Comparison of ENCODE assay signal across 18 cellular contexts in the genomic region with DNA sequence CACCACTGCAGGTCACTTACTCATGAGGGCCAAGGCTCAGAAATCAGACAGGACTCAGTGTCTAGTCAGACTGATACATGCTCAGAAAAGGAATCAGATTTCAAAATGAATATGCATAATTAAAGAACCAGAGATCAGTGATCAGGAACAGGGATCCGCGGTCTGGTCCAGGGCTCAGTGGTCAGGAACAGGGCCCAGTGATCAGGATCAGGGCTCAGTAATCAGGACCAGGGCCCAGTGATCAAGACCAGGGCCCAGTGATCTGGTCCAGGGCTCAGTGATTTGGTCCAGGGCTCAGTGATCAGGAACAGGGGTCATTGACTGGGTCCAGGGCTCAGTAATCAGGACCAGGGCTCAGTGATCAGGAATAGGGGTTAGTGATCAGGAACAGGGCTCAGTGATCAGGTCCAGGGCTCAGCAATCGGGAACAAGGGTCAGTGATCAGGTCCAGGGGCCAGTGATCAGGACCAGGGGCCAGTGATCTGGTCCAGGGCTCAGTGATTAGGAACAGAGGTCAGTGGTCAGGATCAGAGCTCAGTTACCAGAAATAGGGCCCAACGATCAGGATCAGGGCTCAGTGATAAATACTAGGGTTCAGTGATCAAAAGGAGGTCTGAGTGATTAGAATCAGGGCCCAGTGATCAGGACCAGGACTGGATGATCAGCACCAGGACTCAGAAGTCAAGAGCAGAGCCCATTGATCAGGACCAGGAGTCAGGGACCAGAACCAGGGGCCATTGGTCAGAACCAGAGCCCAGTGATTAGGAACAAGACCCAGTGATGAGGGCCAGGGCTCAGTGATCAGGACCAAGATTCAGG.
DNase-seq lines count a peak whose midpoint lies in the region; ATAC-seq and TF ChIP-seq lines count a peak whose summit lies in the region.
"Had no signal": no experiment of that assay in that cellular context is flagged by ENCODE, and none has a peak within 500 bp of the region (broad histone marks: within the 10 kb centered on the region; RNA-seq: fewer than 3 reads in every experiment).

No MANE protein-coding gene starts in this region.

- no peaks in the 10 kb centered on the region for H3K9me3 Mint-ChIP-seq in activated CD4-positive, alpha-beta T cell treated with anti-CD3 and anti-CD28 coated beads for 36 hours (ENCODE audit: low read depth)
- no peaks in the 10 kb centered on the region for H3K9me3 Mint-ChIP-seq in activated CD8-positive, alpha-beta memory T cell treated with anti-CD3 and anti-CD28 coated beads, Interleukin-2, amount 10 ng/mL, durations not matched to agents 7 days and 5 days (ENCODE audit: low read depth)
- H3K9me3 Mint-ChIP-seq: central memory CD8-positive, alpha-beta T cell; natural killer cell had no signal

- no peak for TF ChIP-seq POLR2A in sigmoid colon (IDR thresholded peaks at IDR 0.05)

- intact Hi-C loops in activated CD4-positive, alpha-beta T cell treated with anti-CD3 and anti-CD28 coated beads for 36 hours (cut with DNase I, micrococcal nuclease): loop anchor here in 1 of 2 experiments (2.0 kb wide), 1 partner anchor 119 kb away; no protein-coding TSS in a partner anchor
- intact Hi-C loops in sigmoid colon (cut with DNase I): loop anchor here (5.0 kb wide), 1 partner anchor 119 kb away; no protein-coding TSS in a partner anchor

- no peaks in the 10 kb centered on the region for H3K27me3 ChIP-seq in sigmoid colon
- H3K27me3 ChIP-seq: ascending aorta had no signal

- no peaks in the 10 kb centered on the region for H3K36me3 Mint-ChIP-seq in activated CD4-positive, alpha-beta T cell treated with anti-CD3 and anti-CD28 coated beads for 36 hours (ENCODE audit: low read depth)
- H3K36me3 Mint-ChIP-seq in activated CD8-positive, alpha-beta memory T cell treated with anti-CD3 and anti-CD28 coated beads, Interleukin-2, amount 10 ng/mL, durations not matched to agents 7 days and 5 days: no peaks in the 10 kb centered on the region
- H3K36me3 Mint-ChIP-seq: natural killer cell had no signal

- POLR2A ChIA-PET in activated CD4-positive, alpha-beta T cell treated with anti-CD3 and anti-CD28 coated beads for 36 hours (lab: Charles Lee): no interaction called here

- no peaks in the 10 kb centered on the region for H3K9me3 ChIP-seq in sigmoid colon
- H3K9me3 ChIP-seq: ascending aorta had no signal

- H3K36me3 ChIP-seq in sigmoid colon: no peaks in the 10 kb centered on the region
- H3K36me3 ChIP-seq: ascending aorta had no signal

- H3K4me1 Mint-ChIP-seq in activated CD4-positive, alpha-beta T cell treated with anti-CD3 and anti-CD28 coated beads for 36 hours: peaks cover 3% of the 10 kb centered on the region
- H3K4me1 Mint-ChIP-seq in activated CD8-positive, alpha-beta memory T cell treated with anti-CD3 and anti-CD28 coated beads, Interleukin-2, amount 10 ng/mL, durations not matched to agents 7 days and 5 days: peaks cover 18% of the 10 kb centered on the region
- H3K4me1 Mint-ChIP-seq: central memory CD8-positive, alpha-beta T cell; natural killer cell had no signal

- TF ChIP-seq CTCF in GM20000 (IDR thresholded peaks at IDR 0.05; ENCODE audit: extremely low read depth, missing control alignments) (no peak), sigmoid colon (IDR thresholded peaks at IDR 0.05) (no peak)

- peak overlapping the region; percentile 23 for H3K27ac Mint-ChIP-seq in activated CD4-positive, alpha-beta T cell treated with anti-CD3 and anti-CD28 coated beads for 36 hours
- no peak overlapping the region for H3K27ac Mint-ChIP-seq in activated CD8-positive, alpha-beta memory T cell treated with anti-CD3 and anti-CD28 coated beads, Interleukin-2, amount 10 ng/mL, durations not matched to agents 7 days and 5 days
- H3K27ac Mint-ChIP-seq: HFFc6, natural killer cell had no signal

- no peak for ATAC-seq in activated CD4-positive, alpha-beta T cell treated with anti-CD3 and anti-CD28 coated beads for 36 hours
- ATAC-seq in activated CD8-positive, alpha-beta memory T cell treated with anti-CD3 and anti-CD28 coated beads, Interleukin-2, amount 10 ng/mL, durations not matched to agents 7 days and 5 days: no peak
- ATAC-seq in HG02759 (IDR thresholded peaks at IDR 0.05; ENCODE audit: unreplicated experiment): no peak
- no peak for ATAC-seq in GM21619 (IDR thresholded peaks at IDR 0.05; ENCODE audit: unreplicated experiment)
- ATAC-seq: natural killer cell had no signal

- 38 to 57% methylated on average over 4 of the region's 4 CpGs for WGBS in sigmoid colon, 2 donors

- H3K4me3 Mint-ChIP-seq in activated CD4-positive, alpha-beta T cell treated with anti-CD3 and anti-CD28 coated beads for 36 hours: no peak overlapping the region
- no peak overlapping the region for H3K4me3 Mint-ChIP-seq in activated CD8-positive, alpha-beta memory T cell treated with anti-CD3 and anti-CD28 coated beads, Interleukin-2, amount 10 ng/mL, durations not matched to agents 7 days and 5 days
- H3K4me3 Mint-ChIP-seq: central memory CD8-positive, alpha-beta T cell; HFFc6; natural killer cell had no signal

- DNase-seq in activated CD4-positive, alpha-beta T cell treated with anti-CD3 and anti-CD28 coated beads for 36 hours: no peak
- no peak for DNase-seq in activated CD4-positive, alpha-beta T cell treated with anti-CD3 and anti-CD28 coated beads for 4 hours
- DNase-seq in GM20000 (ENCODE audit: low spot score) (peak; percentile 10), sigmoid colon (peak; percentile 30), UCSD-AML1 (lab: John Stamatoyannopoulos, UW; ENCODE audit: unreplicated experiment) (no peak)
- DNase-seq in activated CD8-positive, alpha-beta memory T cell treated with anti-CD3 and anti-CD28 coated beads, Interleukin-2, amount 10 ng/mL, durations not matched to agents 7 days and 5 days: peak; percentile 40
- DNase-seq: erythroblast, GDM1, HFFc6, mesendoderm, natural killer cell, NCI-H1694 treated with DMSO at 0.1 percent for 48 hours, NCI-H446 treated with DMSO at 0.1 percent for 48 hours had no signal

- no peaks in the 10 kb centered on the region for H3K4me1 ChIP-seq in sigmoid colon
- H3K4me1 ChIP-seq: ascending aorta had no signal

- H3K27ac ChIP-seq in sigmoid colon: no peak overlapping the region
- H3K27ac ChIP-seq: ascending aorta, C4-2B had no signal

- no peak for TF ChIP-seq EP300 in sigmoid colon (IDR thresholded peaks at IDR 0.05)

- H3K4me3 ChIP-seq in sigmoid colon: no peak overlapping the region
- H3K4me3 ChIP-seq: ascending aorta had no signal

- CTCF ChIA-PET in activated CD4-positive, alpha-beta T cell treated with anti-CD3 and anti-CD28 coated beads for 36 hours (lab: Charles Lee): no interaction called here
- CTCF ChIA-PET in activated CD8-positive, alpha-beta memory T cell treated with anti-CD3 and anti-CD28 coated beads, Interleukin-2, amount 10 ng/mL, durations not matched to agents 7 days and 5 days (lab: Charles Lee): interaction anchor here (1.0 kb wide), 1 partner anchor 243 kb away, joined by 4 read pairs; no protein-coding TSS in a partner anchor

- peaks cover 2% of the 10 kb centered on the region for H3K27me3 Mint-ChIP-seq in activated CD4-positive, alpha-beta T cell treated with anti-CD3 and anti-CD28 coated beads for 36 hours
- H3K27me3 Mint-ChIP-seq in activated CD8-positive, alpha-beta memory T cell treated with anti-CD3 and anti-CD28 coated beads, Interleukin-2, amount 10 ng/mL, durations not matched to agents 7 days and 5 days: no peaks in the 10 kb centered on the region
- H3K27me3 Mint-ChIP-seq: central memory CD8-positive, alpha-beta T cell had no signal

Comparison
In these comparisons a context has a peak if more than half of its experiments do, and no peak if none do; other contexts are left out.
1. DNase-seq: peak in GM20000 (single experiment), activated CD8-positive, alpha-beta memory T cell treated with anti-CD3 and anti-CD28 coated beads, Interleukin-2, amount 10 ng/mL, durations not matched to agents 7 days and 5 days (single experiment) and sigmoid colon (single experiment); none in activated CD4-positive, alpha-beta T cell treated with anti-CD3 and anti-CD28 coated beads for 36 hours (single experiment), activated CD4-positive, alpha-beta T cell treated with anti-CD3 and anti-CD28 coated beads for 4 hours (0 of 2) and UCSD-AML1 (single experiment).